8 cellular contexts compared by ENCODE assay signal in genomic region chr15:78979456-78980320, GRCh38. TPM values are rescaled to one million over a fixed set of nuclear protein-coding genes. Genes with fewer than 3 reads are reported as not detected.
A peak's percentile ranks its signal among the peaks of the same experiment; 100 is the strongest.
DNase-seq lines count a peak whose midpoint lies in the region; ATAC-seq and TF ChIP-seq lines count a peak whose summit lies in the region.

No MANE protein-coding gene starts in this region.

- H3K27me3 ChIP-seq in SK-N-SH (ENCODE audit: insufficient read depth) (no peaks in the 10 kb centered on the region), lower lobe of right lung (ENCODE audit: low read depth) (no peaks in the 10 kb centered on the region), thoracic aorta (replicated peaks; ENCODE audit: insufficient read depth) (no peaks in the 10 kb centered on the region)

- H3K4me2 ChIP-seq in SK-N-SH, result no peak overlapping the region

- intact Hi-C loops in activated CD4-positive, alpha-beta T cell treated with anti-CD3 and anti-CD28 coated beads for 36 hours (cut with DNase I, micrococcal nuclease), result loop anchor here in 1 of 2 experiments (1.0 to 5.0 kb wide), 2 partner anchors 69 to 117 kb away; no protein-coding TSS in a partner anchor
- intact Hi-C loops in lower lobe of right lung (cut with DNase I), result no loop called here

- TF ChIP-seq RAD21 in SK-N-SH (IDR thresholded peaks at IDR 0.05; ENCODE audit: low read length), result peak; percentile 72

- no peaks in the 10 kb centered on the region for H3K36me3 Mint-ChIP-seq in activated CD4-positive, alpha-beta T cell treated with anti-CD3 and anti-CD28 coated beads for 36 hours (ENCODE audit: low read depth)

- peak; percentile 55 for ATAC-seq in activated CD4-positive, alpha-beta T cell treated with anti-CD3 and anti-CD28 coated beads for 36 hours
- ATAC-seq in lower lobe of right lung (peak; percentile 45 to 65), thoracic aorta (ENCODE audit: insufficient number of reproducible peaks, low FRiP score, low read depth) (peak; percentile 51), GM18868 (IDR thresholded peaks at IDR 0.05; ENCODE audit: unreplicated experiment) (no peak)

- TF ChIP-seq CTCF in LNCaP clone FGC (IDR thresholded peaks at IDR 0.05; ENCODE audit: control insufficient read depth, extremely low read depth, insufficient read depth) (peak; percentile 83), SK-N-SH (IDR thresholded peaks at IDR 0.05) (peak; percentile 75), lower lobe of right lung (IDR thresholded peaks at IDR 0.05) (peak; percentile 66), thoracic aorta (IDR thresholded peaks at IDR 0.05) (peak; percentile 69)

- H3K4me3 ChIP-seq in LNCaP clone FGC (ENCODE audit: low read depth, low read length), result no peak overlapping the region
- no peak overlapping the region; a peak in 1 of 4 replicates for H3K4me3 ChIP-seq in SK-N-SH (ENCODE audit: low read depth in 2 of 2, low read length in 1 of 2)
- no peak overlapping the region for H3K4me3 ChIP-seq in lower lobe of right lung
- no peak overlapping the region for H3K4me3 ChIP-seq in thoracic aorta

- H3K4me1 ChIP-seq in SK-N-SH (ENCODE audit: control insufficient read depth in 1 of 2, insufficient read depth in 2 of 2, low read depth in 1 of 2, low read length in 1 of 2) (peaks cover 0 to 6% of the 10 kb centered on the region in 2 experiments; a peak in 1 of 4 replicates), lower lobe of right lung (peaks cover 18% of the 10 kb centered on the region), thoracic aorta (ENCODE audit: control insufficient read depth in 1 of 2, low read depth in 2 of 2) (peaks cover 0 to 5% of the 10 kb centered on the region in 2 donors)

- H4K20me1 ChIP-seq in SK-N-SH (ENCODE audit: insufficient read depth), result no peaks in the 10 kb centered on the region

- H3K79me2 ChIP-seq in SK-N-SH (ENCODE audit: insufficient read depth), result no peaks in the 10 kb centered on the region

- no peaks in the 10 kb centered on the region for H3K9me3 ChIP-seq in SK-N-SH
- H3K9me3 ChIP-seq in lower lobe of right lung, result no peaks in the 10 kb centered on the region
- H3K9me3 ChIP-seq in thoracic aorta, result no peaks in the 10 kb centered on the region

- H3K36me3 ChIP-seq in SK-N-SH (replicated peaks in 1 of 2; ENCODE audit: control insufficient read depth in 1 of 2, insufficient read depth in 2 of 2, low read length in 1 of 2) (no peaks in the 10 kb centered on the region), lower lobe of right lung (no peaks in the 10 kb centered on the region), thoracic aorta (no peaks in the 10 kb centered on the region)

- WGBS in SK-N-SH (ENCODE audit: low lambda C conversion rate), result 71% methylated on average over 13 of the region's 17 CpGs

- peak overlapping the region; percentile 55; the same call in 1 of the 2 replicates for H2AFZ ChIP-seq in SK-N-SH (ENCODE audit: low read depth)

- H3K27ac ChIP-seq in SK-N-SH (ENCODE audit: low read depth in 2 of 2, low read length in 1 of 2), result peak overlapping the region in 1 of 2 experiments; percentile 40; a peak in 1 of 4 replicates
- H3K27ac ChIP-seq in lower lobe of right lung, result no peak overlapping the region
- H3K27ac ChIP-seq in thoracic aorta, result no peak overlapping the region

- TF ChIP-seq EP300 in SK-N-SH (IDR thresholded peaks at IDR 0.05; ENCODE audit: borderline replicate concordance in 1 of 2, low read depth in 1 of 2, low read length in 1 of 2), result no peak

- H3K27me3 Mint-ChIP-seq in activated CD4-positive, alpha-beta T cell treated with anti-CD3 and anti-CD28 coated beads for 36 hours, result peaks cover 5% of the 10 kb centered on the region

- CTCF ChIA-PET in activated CD4-positive, alpha-beta T cell treated with anti-CD3 and anti-CD28 coated beads for 36 hours (lab: Charles Lee), result interaction anchor here (0.6 to 2.3 kb wide), 6 partner anchors 12 to 133 kb away, joined by 3 to 8 read pairs (median 4); no protein-coding TSS in a partner anchor
- CTCF ChIA-PET in SK-N-SH (lab: Yijun Ruan, JAX), result interaction anchor here (0.6 to 8.2 kb wide), 26 partner anchors 8 to 216 kb away, joined by 3 to 79 read pairs (median 5); no protein-coding TSS in a partner anchor

- POLR2A ChIA-PET in activated CD4-positive, alpha-beta T cell treated with anti-CD3 and anti-CD28 coated beads for 36 hours (lab: Charles Lee), result no interaction called here
- POLR2A ChIA-PET in SK-N-SH (lab: Yijun Ruan, JAX), result interaction anchor here (0.6 kb wide), 2 partner anchors 35 to 323 kb away, joined by 3 read pairs; partner anchors contain the start of gene CTSH

- no peaks in the 10 kb centered on the region for H3K9me3 Mint-ChIP-seq in activated CD4-positive, alpha-beta T cell treated with anti-CD3 and anti-CD28 coated beads for 36 hours (ENCODE audit: low read depth)

- peak; percentile 58 for DNase-seq in activated CD4-positive, alpha-beta T cell treated with anti-CD3 and anti-CD28 coated beads for 36 hours
- DNase-seq in activated CD4-positive, alpha-beta T cell treated with anti-CD3 and anti-CD28 coated beads for 1 hour, result no peak
- DNase-seq in LNCaP clone FGC (ENCODE audit: low read depth) (peak; percentile 95), SK-N-SH (peak; percentile 83), dermis microvascular lymphatic vessel endothelial cell (ENCODE audit: low read depth in 2 of 2) (peak; percentile 43 to 74), lower lobe of right lung (no peak), thoracic aorta (ENCODE audit: low spot score) (no peak)

- H3K9me2 ChIP-seq in SK-N-SH, result no peaks in the 10 kb centered on the region

- no peak overlapping the region for H3K9ac ChIP-seq in SK-N-SH

- H3K4me3 Mint-ChIP-seq in activated CD4-positive, alpha-beta T cell treated with anti-CD3 and anti-CD28 coated beads for 36 hours, result no peak overlapping the region

- no peak overlapping the region for H3K27ac Mint-ChIP-seq in activated CD4-positive, alpha-beta T cell treated with anti-CD3 and anti-CD28 coated beads for 36 hours

- peaks cover 2% of the 10 kb centered on the region for H3K4me1 Mint-ChIP-seq in activated CD4-positive, alpha-beta T cell treated with anti-CD3 and anti-CD28 coated beads for 36 hours

- H3F3A ChIP-seq in SK-N-SH (replicated peaks; ENCODE audit: insufficient read depth), result no peaks in the 10 kb centered on the region

TF ChIP-seq in SK-N-SH, 30 proteins besides CTCF, POLR2A, EP300 and RAD21 (continues in another document):
- TF ChIP-seq TCF12 (IDR thresholded peaks at IDR 0.05) (no peak), POLR2AphosphoS5 (IDR thresholded peaks at IDR 0.05; ENCODE audit: low read depth, low read length) (no peak), MEF2A (IDR thresholded peaks at IDR 0.05; ENCODE audit: borderline replicate concordance, low read depth) (no peak), NFIC (IDR thresholded peaks at IDR 0.05; ENCODE audit: borderline replicate concordance) (peak; percentile 51), MXI1 (IDR thresholded peaks at IDR 0.05; ENCODE audit: low read depth, low read length) (peak; percentile 84), GABPA (IDR thresholded peaks at IDR 0.05; ENCODE audit: low read depth) (no peak), RCOR1 (IDR thresholded peaks at IDR 0.05; ENCODE audit: low read length) (no peak), EZH2phosphoT487 (IDR thresholded peaks at IDR 0.05; ENCODE audit: borderline replicate concordance, low read depth) (no peak), USF1 (IDR thresholded peaks at IDR 0.05; ENCODE audit: borderline replicate concordance, low read depth) (peak; percentile 44; the same call in 1 of the 2 replicates), SIN3A (IDR thresholded peaks at IDR 0.05; ENCODE audit: borderline replicate concordance, low read depth, low read length) (0 out of 2 replicates have a peak, but pooled peaks have one; percentile 44), MAX (IDR thresholded peaks at IDR 0.05; ENCODE audit: low read depth) (peak; percentile 94), GATA2 (CRISPR knock-in tag; IDR thresholded peaks at IDR 0.05) (no peak), PBX3 (IDR thresholded peaks at IDR 0.05) (no peak)

RNA-seq across cellular contexts. Expression of gene CTSH, which starts 34.8 kb away (rescaled TPM):
- 10 to 100 TPM; 11.2 to 15.1 TPM for total RNA-seq in activated CD4-positive, alpha-beta T cell treated with anti-CD3 and anti-CD28 coated beads for 36 hours
- 22.7 and 23.0 TPM in 2 replicates for polyA plus RNA-seq in SK-N-SH (2012; rRNA removed)
- 18.4 and 19.0 TPM in 2 replicates for polyA plus RNA-seq in SK-N-SH (2012; cell fraction: cytosol; rRNA removed)
- polyA plus RNA-seq in SK-N-SH (2012; cell fraction: nucleus; rRNA removed), result 20.0 and 24.4 TPM in 2 replicates
- total RNA-seq in dermis microvascular lymphatic vessel endothelial cell, result 62.8 and 112 TPM in 2 replicates
- total RNA-seq in lower lobe of right lung, result 724 TPM
- 100 to 1,000 TPM; 136 to 149 TPM for total RNA-seq in thoracic aorta

Comparison
In these comparisons a context has a peak if more than half of its experiments do, and no peak if none do; other contexts are left out.
1. DNase-seq: peak in activated CD4-positive, alpha-beta T cell treated with anti-CD3 and anti-CD28 coated beads for 36 hours (single experiment), LNCaP clone FGC (single experiment), SK-N-SH (single experiment) and dermis microvascular lymphatic vessel endothelial cell (2 of 2); none in activated CD4-positive, alpha-beta T cell treated with anti-CD3 and anti-CD28 coated beads for 1 hour (single experiment), lower lobe of right lung (single experiment) and thoracic aorta (single experiment).
2. Peak in every context shown above with its lines, with median percentiles within 50 percentile points of each other: CTCF ChIP-seq.